Comparison of ENCODE assay signal across 14 cellular contexts in genomic region chr3:64176461-64176996, GRCh38. TPM values are rescaled to one million over a fixed set of nuclear protein-coding genes. Genes with fewer than 3 reads are reported as not detected.
DNase-seq lines count a peak whose midpoint lies in the region; ATAC-seq and TF ChIP-seq lines count a peak whose summit lies in the region.
"Had no signal": no experiment of that assay in that cellular context is flagged by ENCODE, and none has a peak within 500 bp of the region (broad histone marks: within the 10 kb centered on the region; RNA-seq: fewer than 3 reads in every experiment).

No MANE protein-coding gene starts in this region.

- H3K27ac ChIP-seq in SJSA1 (peak overlapping the region; percentile 66), Peyer's patch (no peak overlapping the region), gastroesophageal sphincter (no peak overlapping the region), aorta (ENCODE audit: low read depth in 1 of 2, low read length in 2 of 2) (no peak overlapping the region)
- H3K27ac ChIP-seq: hepatocyte, sigmoid colon had no signal

- peaks cover 46% of the 10 kb centered on the region for H3K4me1 ChIP-seq in SJSA1 (replicated peaks)
- no peaks in the 10 kb centered on the region for H3K4me1 ChIP-seq in Peyer's patch
- H3K4me1 ChIP-seq in gastroesophageal sphincter: peaks cover 0 to 18% (median 0%) of the 10 kb centered on the region in 3 donors
- no peaks in the 10 kb centered on the region for H3K4me1 ChIP-seq in aorta (ENCODE audit: control insufficient read depth in 1 of 2, insufficient read depth in 2 of 2, low read length in 2 of 2)

- H3K9me3 ChIP-seq in SJSA1 (replicated peaks): peaks cover 4% of the 10 kb centered on the region; the same call in 1 of the 2 replicates
- no peaks in the 10 kb centered on the region for H3K9me3 ChIP-seq in Peyer's patch
- H3K9me3 ChIP-seq in gastroesophageal sphincter: no peaks in the 10 kb centered on the region
- no peaks in the 10 kb centered on the region for H3K9me3 ChIP-seq in aorta (ENCODE audit: control insufficient read depth, low read length)
- H3K9me3 ChIP-seq: sigmoid colon had no signal

- intact Hi-C loops in aorta (cut with DNase I): no loop called here

- H3K4me3 ChIP-seq in SJSA1 (no peak overlapping the region), Peyer's patch (no peak overlapping the region), gastroesophageal sphincter (no peak overlapping the region), aorta (ENCODE audit: low read length in 2 of 2) (no peak overlapping the region)
- H3K4me3 ChIP-seq: hepatocyte, sigmoid colon had no signal

- peaks cover 63% of the 10 kb centered on the region for H3K36me3 ChIP-seq in SJSA1
- no peaks in the 10 kb centered on the region for H3K36me3 ChIP-seq in Peyer's patch
- no peaks in the 10 kb centered on the region for H3K36me3 ChIP-seq in gastroesophageal sphincter
- H3K36me3 ChIP-seq in aorta (ENCODE audit: control insufficient read depth in 1 of 2, insufficient read depth in 2 of 2, low read length in 1 of 2): no peaks in the 10 kb centered on the region
- H3K36me3 ChIP-seq: sigmoid colon had no signal

- peak in 1 of 2 experiments; percentile 60 for DNase-seq in SJSA1 (ENCODE audit: low read depth in 1 of 2, low spot score in 2 of 2)
- DNase-seq in kidney tubule cell (ENCODE audit: low spot score): peak; percentile 71
- no peak for DNase-seq in Peyer's patch
- DNase-seq in aorta: no peak
- no peak for DNase-seq in NCI-H1105 treated with DMSO at 0.1 percent for 48 hours (lab: John Stamatoyannopoulos, UW)
- DNase-seq: activated naive CD4-positive, alpha-beta T cell treated with anti-CD3 and anti-CD28 coated beads for 36 hours; NCI-H510A treated with DMSO at 0.1 percent for 48 hours; sigmoid colon had no signal

- 85 to 89% methylated on average over 4 of the region's 4 CpGs for WGBS in gastroesophageal sphincter (ENCODE audit: low coverage in 1 of 2), 2 donors
- WGBS in aorta, 2 donors: 89 to 93% methylated on average over 4 of the region's 4 CpGs

- TF ChIP-seq EP300 in gastroesophageal sphincter (IDR thresholded peaks at IDR 0.05): no peak

- TF ChIP-seq POLR2A in Peyer's patch (IDR thresholded peaks at IDR 0.05): no peak
- TF ChIP-seq POLR2A in gastroesophageal sphincter (IDR thresholded peaks at IDR 0.05): no peak

- no peak for TF ChIP-seq CTCF in Peyer's patch (IDR thresholded peaks at IDR 0.05)
- TF ChIP-seq CTCF in gastroesophageal sphincter (IDR thresholded peaks at IDR 0.05): no peak

- H3K27me3 ChIP-seq in SJSA1 (replicated peaks) (no peaks in the 10 kb centered on the region), Peyer's patch (no peaks in the 10 kb centered on the region), gastroesophageal sphincter (no peaks in the 10 kb centered on the region), aorta (ENCODE audit: control insufficient read depth in 1 of 2, insufficient read depth in 2 of 2, low read length in 1 of 2) (no peaks in the 10 kb centered on the region)
- H3K27me3 ChIP-seq: hepatocyte, sigmoid colon had no signal

- ATAC-seq in GM18858 (IDR thresholded peaks at IDR 0.05; ENCODE audit: unreplicated experiment) (peak; percentile 66), HG02884 (IDR thresholded peaks at IDR 0.05; ENCODE audit: unreplicated experiment) (peak; percentile 85), gastroesophageal sphincter (no peak), aorta (ENCODE audit: low FRiP score) (no peak)
- ATAC-seq: Right ventricle myocardium inferior had no signal

RNA-seq across cellular contexts. Expression of gene PRICKLE2, which starts 48.7 kb away (rescaled TPM):
- 9.7 and 18.3 TPM in 2 replicates for total RNA-seq in SJSA1 (2014; rRNA removed; shearing (Covaris generic))
- total RNA-seq in Peyer's patch: 10 to 100 TPM in 2 of 4 donors, 1 to 10 TPM in 2; 3.5 to 22.3 (median 11.8) TPM
- total RNA-seq in gastroesophageal sphincter: 100 to 1,000 TPM in 2 of 4 donors, 10 to 100 TPM in 2; 77.3 to 109 (median 96.7) TPM
- total RNA-seq in aorta: 10 to 100 TPM; 22.0 to 42.1 TPM
- 1 to 10 TPM; 2.1 to 5.9 TPM for polyA plus RNA-seq in aorta
- total RNA-seq: activated CD8-positive, alpha-beta memory T cell treated with anti-CD3 and anti-CD28 coated beads for 36 hours had no signal

Comparison
In these comparisons a context has a peak if more than half of its experiments do, and no peak if none do; other contexts are left out.
1. ATAC-seq: peak in GM18858 (single experiment) and HG02884 (single experiment); none in gastroesophageal sphincter (single experiment) and aorta (single experiment).